In genomic region chr5:168486136-168486879, GRCh38 we compare ENCODE assay signal across 8 cellular contexts. TPM values are rescaled to one million over a fixed set of nuclear protein-coding genes. Genes with fewer than 3 reads are reported as not detected.
A peak's percentile ranks its signal among the peaks of the same experiment; 100 is the strongest.
DNase-seq lines count a peak whose midpoint lies in the region; ATAC-seq and TF ChIP-seq lines count a peak whose summit lies in the region.

Gene RARS1 (plus strand): TSS chr5:168486471. CDS start chr5:168486499, 28 bp downstream.

- H3K27me3 ChIP-seq in mononuclear cell (ENCODE audit: insufficient read depth, low read length), result no peaks in the 10 kb centered on the region

- peak; percentile 86 for ATAC-seq in GM21529 (IDR thresholded peaks at IDR 0.05; ENCODE audit: unreplicated experiment)

- no peaks in the 10 kb centered on the region for H3K9me3 ChIP-seq in mononuclear cell (ENCODE audit: low read depth, low read length)

- peak; percentile 97 for TF ChIP-seq CTCF in epithelial cell of esophagus (IDR thresholded peaks at IDR 0.05; ENCODE audit: insufficient read depth, low read depth, low read length, missing control alignments)

- peak within 1 kb of the TSS; percentile 88 to 96 (median 96) for H3K27ac Mint-ChIP-seq in IgD-negative memory B cell

- H3K4me3 Mint-ChIP-seq in IgD-negative memory B cell, result peak within 1 kb of the TSS; percentile 98 to 100 (median 100)

- DNase-seq in DMS53 (lab: John Stamatoyannopoulos, UW) (peak; percentile 97), OCI-M1 (lab: John Stamatoyannopoulos, UW) (peak; percentile 96), activated T-cell treated with anti-CD3 and anti-CD28 coated beads for 4 hours (peak; percentile 81), epithelial cell of esophagus (ENCODE audit: low read depth) (peak; percentile 95)
- peak; percentile 70 to 73 for DNase-seq in stimulated activated CD8-positive, alpha-beta memory T cell treated with anti-CD3 and anti-CD28 coated beads, Interleukin-4, amount 100 ng/mL, for 1 hour (ENCODE audit: low read depth in 2 of 2, low spot score in 1 of 2)

- peaks cover 14 to 35% (median 27%) of the 10 kb centered on the region in 3 donors for H3K4me1 Mint-ChIP-seq in IgD-negative memory B cell

- H3K9me3 Mint-ChIP-seq in IgD-negative memory B cell, result no peaks in the 10 kb centered on the region

- H3K4me3 ChIP-seq in epithelial cell of esophagus (ENCODE audit: low read length) (peak within 1 kb of the TSS; percentile 100), mononuclear cell (ENCODE audit: low read length) (peak within 1 kb of the TSS; percentile 79)

- no peaks in the 10 kb centered on the region for H3K27me3 Mint-ChIP-seq in IgD-negative memory B cell

- peaks cover 3% of the 10 kb centered on the region for H3K36me3 Mint-ChIP-seq in IgD-negative memory B cell

- peaks cover 10% of the 10 kb centered on the region for H3K4me1 ChIP-seq in mononuclear cell (ENCODE audit: insufficient read depth, low read length)

RNA-seq across cellular contexts. Expression of gene RARS1, which starts in this region (rescaled TPM):
- polyA plus RNA-seq in IgD-negative memory B cell, result 12.6 TPM
- total RNA-seq in mononuclear cell, result 194 TPM

Comparison
In these comparisons a context has a peak if more than half of its experiments do, and no peak if none do; other contexts are left out.
1. Peak in every context shown above with its lines: DNase-seq, ATAC-seq and H3K4me3 ChIP-seq.